In the genomic region with DNA sequence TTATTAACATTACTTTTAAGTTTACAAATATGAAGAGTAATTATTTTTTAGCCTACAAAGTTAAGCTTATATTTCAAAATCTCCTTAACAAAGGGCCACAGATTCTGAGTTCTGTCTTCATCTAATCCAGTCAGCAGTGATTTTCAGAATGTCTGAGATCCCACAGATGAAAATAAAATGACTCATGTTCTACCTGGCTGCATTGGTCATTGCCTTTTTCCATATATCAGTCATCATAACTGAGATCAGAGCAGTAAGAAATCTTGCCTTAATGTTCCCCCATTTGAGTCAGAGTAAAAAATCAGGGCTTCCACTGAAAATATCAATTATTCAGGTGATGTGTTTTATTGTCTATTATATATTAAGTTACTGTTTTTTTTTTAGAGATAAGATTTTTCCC, we compare ENCODE assay signal across 16 cellular contexts.
A peak's percentile ranks its signal among the peaks of the same experiment; 100 is the strongest.
DNase-seq lines count a peak whose midpoint lies in the region; ATAC-seq, FAIRE-seq and TF ChIP-seq lines count a peak whose summit lies in the region.
"Had no signal": no experiment of that assay in that cellular context is flagged by ENCODE, and none has a peak within 500 bp of the region (broad histone marks: within the 10 kb centered on the region; RNA-seq: fewer than 3 reads in every experiment).

No MANE protein-coding gene starts in this region.

- no peaks in the 10 kb centered on the region for H3K4me1 ChIP-seq in esophagus muscularis mucosa

- no peak overlapping the region for H3K4me3 ChIP-seq in esophagus muscularis mucosa
- H3K4me3 ChIP-seq: coronary artery had no signal

- POLR2A ChIA-PET in GM10248 (lab: Yijun Ruan, JAX): no interaction called here
- POLR2A ChIA-PET in naive thymus-derived CD8-positive, alpha-beta T cell (lab: Charles Lee): no interaction called here

- DNase-seq in GM10248 (ENCODE audit: extremely low spot score) (peak; percentile 25), GM19239 (ENCODE audit: insufficient read length, low spot score) (no peak), esophagus muscularis mucosa (ENCODE audit: extremely low spot score) (no peak)
- no peak for DNase-seq in activated CD8-positive, alpha-beta memory T cell treated with anti-CD3 and anti-CD28 coated beads, Interleukin-2, amount 50 U/mL, for 48 hours
- DNase-seq in naive thymus-derived CD8-positive, alpha-beta T cell: no peak
- DNase-seq: amniotic stem cell, IMR-90, mesendoderm, NCI-H146, NCI-H748 treated with DMSO at 0.1 percent for 48 hours, Right ventricle myocardium superior had no signal

- no peaks in the 10 kb centered on the region for H3K36me3 Mint-ChIP-seq in naive thymus-derived CD8-positive, alpha-beta T cell

- H3K9me3 ChIP-seq in esophagus muscularis mucosa: peaks cover 0 to 4% (median 0%) of the 10 kb centered on the region in 4 donors

- intact Hi-C loops in esophagus muscularis mucosa (cut with DNase I): no loop called here

- no peak overlapping the region for H3K27ac ChIP-seq in esophagus muscularis mucosa (replicated peaks in 1 of 4)
- H3K27ac ChIP-seq: coronary artery had no signal

- peaks cover 0 to 9% (median 0%) of the 10 kb centered on the region in 4 donors for H3K4me1 Mint-ChIP-seq in naive thymus-derived CD8-positive, alpha-beta T cell

- no peaks in the 10 kb centered on the region for H3K27me3 Mint-ChIP-seq in naive thymus-derived CD8-positive, alpha-beta T cell

- CTCF ChIA-PET in GM10248 (lab: Yijun Ruan, JAX): interaction anchor here (2.0 kb wide), 1 partner anchor 11 kb away, joined by 5 read pairs; no protein-coding TSS in a partner anchor

- no peak for TF ChIP-seq POLR2A in esophagus muscularis mucosa (IDR thresholded peaks at IDR 0.05; ENCODE audit: low read depth)

- H3K27ac Mint-ChIP-seq in naive thymus-derived CD8-positive, alpha-beta T cell: no peak overlapping the region

- no peaks in the 10 kb centered on the region for H3K27me3 ChIP-seq in esophagus muscularis mucosa

- FAIRE-seq in GM19239 (lab: Jason Lieb, UNC): peak; percentile 77
- FAIRE-seq: D721Med had no signal

- ATAC-seq in HG02623 (IDR thresholded peaks at IDR 0.05; ENCODE audit: unreplicated experiment) (peak; percentile 39), HG03439 (IDR thresholded peaks at IDR 0.05; ENCODE audit: unreplicated experiment) (peak; percentile 71), SK-N-SH treated with all-trans-retinoic acid at 6 μM for 48 hours (no peak)
- ATAC-seq in naive thymus-derived CD8-positive, alpha-beta T cell: no peak

- TF ChIP-seq EP300 in esophagus muscularis mucosa (IDR thresholded peaks at IDR 0.05): no peak

- H3K36me3 ChIP-seq in esophagus muscularis mucosa: no peaks in the 10 kb centered on the region

- TF ChIP-seq CTCF in GM10248 (IDR thresholded peaks at IDR 0.05; ENCODE audit: control extremely low read depth, extremely low read depth, low read depth, missing control alignments): no peak
- no peak for TF ChIP-seq CTCF in esophagus muscularis mucosa (IDR thresholded peaks at IDR 0.05)

- no peak overlapping the region for H3K4me3 Mint-ChIP-seq in naive thymus-derived CD8-positive, alpha-beta T cell

- peaks cover 0 to 10% (median 0%) of the 10 kb centered on the region in 9 donors for H3K9me3 Mint-ChIP-seq in naive thymus-derived CD8-positive, alpha-beta T cell

TF ChIP-seq in SK-N-SH treated with all-trans-retinoic acid at 6 μM for 48 hours, 23 proteins besides CTCF, POLR2A, EP300 and RAD21:
- TF ChIP-seq SNAI2 (CRISPR knock-in tag; IDR thresholded peaks at IDR 0.05): no peak
- TF ChIP-seq, protein P1, sequence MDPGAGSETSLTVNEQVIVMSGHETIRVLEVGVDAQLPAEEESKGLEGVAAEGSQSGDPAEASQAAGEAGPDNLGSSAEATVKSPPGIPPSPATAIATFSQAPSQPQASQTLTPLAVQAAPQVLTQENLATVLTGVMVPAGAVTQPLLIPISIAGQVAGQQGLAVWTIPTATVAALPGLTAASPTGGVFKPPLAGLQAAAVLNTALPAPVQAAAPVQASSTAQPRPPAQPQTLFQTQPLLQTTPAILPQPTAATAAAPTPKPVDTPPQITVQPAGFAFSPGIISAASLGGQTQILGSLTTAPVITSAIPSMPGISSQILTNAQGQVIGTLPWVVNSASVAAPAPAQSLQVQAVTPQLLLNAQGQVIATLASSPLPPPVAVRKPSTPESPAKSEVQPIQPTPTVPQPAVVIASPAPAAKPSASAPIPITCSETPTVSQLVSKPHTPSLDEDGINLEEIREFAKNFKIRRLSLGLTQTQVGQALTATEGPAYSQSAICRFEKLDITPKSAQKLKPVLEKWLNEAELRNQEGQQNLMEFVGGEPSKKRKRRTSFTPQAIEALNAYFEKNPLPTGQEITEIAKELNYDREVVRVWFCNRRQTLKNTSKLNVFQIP (CRISPR knock-in tag; IDR thresholded peaks at IDR 0.05; ENCODE audit: borderline replicate concordance, low read depth): no peak
- TF ChIP-seq, protein P2, sequence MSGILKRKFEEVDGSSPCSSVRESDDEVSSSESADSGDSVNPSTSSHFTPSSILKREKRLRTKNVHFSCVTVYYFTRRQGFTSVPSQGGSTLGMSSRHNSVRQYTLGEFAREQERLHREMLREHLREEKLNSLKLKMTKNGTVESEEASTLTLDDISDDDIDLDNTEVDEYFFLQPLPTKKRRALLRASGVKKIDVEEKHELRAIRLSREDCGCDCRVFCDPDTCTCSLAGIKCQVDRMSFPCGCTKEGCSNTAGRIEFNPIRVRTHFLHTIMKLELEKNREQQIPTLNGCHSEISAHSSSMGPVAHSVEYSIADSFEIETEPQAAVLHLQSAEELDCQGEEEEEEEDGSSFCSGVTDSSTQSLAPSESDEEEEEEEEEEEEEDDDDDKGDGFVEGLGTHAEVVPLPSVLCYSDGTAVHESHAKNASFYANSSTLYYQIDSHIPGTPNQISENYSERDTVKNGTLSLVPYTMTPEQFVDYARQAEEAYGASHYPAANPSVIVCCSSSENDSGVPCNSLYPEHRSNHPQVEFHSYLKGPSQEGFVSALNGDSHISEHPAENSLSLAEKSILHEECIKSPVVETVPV (CRISPR knock-in tag; IDR thresholded peaks at IDR 0.05): no peak
- TF ChIP-seq TOX (CRISPR knock-in tag; IDR thresholded peaks at IDR 0.05; ENCODE audit: borderline replicate concordance): no peak
- TF ChIP-seq RARB (CRISPR knock-in tag; IDR thresholded peaks at IDR 0.05): no peak
- no peak for TF ChIP-seq ZFP30 (CRISPR knock-in tag; IDR thresholded peaks at IDR 0.05)
- TF ChIP-seq, protein P3, sequence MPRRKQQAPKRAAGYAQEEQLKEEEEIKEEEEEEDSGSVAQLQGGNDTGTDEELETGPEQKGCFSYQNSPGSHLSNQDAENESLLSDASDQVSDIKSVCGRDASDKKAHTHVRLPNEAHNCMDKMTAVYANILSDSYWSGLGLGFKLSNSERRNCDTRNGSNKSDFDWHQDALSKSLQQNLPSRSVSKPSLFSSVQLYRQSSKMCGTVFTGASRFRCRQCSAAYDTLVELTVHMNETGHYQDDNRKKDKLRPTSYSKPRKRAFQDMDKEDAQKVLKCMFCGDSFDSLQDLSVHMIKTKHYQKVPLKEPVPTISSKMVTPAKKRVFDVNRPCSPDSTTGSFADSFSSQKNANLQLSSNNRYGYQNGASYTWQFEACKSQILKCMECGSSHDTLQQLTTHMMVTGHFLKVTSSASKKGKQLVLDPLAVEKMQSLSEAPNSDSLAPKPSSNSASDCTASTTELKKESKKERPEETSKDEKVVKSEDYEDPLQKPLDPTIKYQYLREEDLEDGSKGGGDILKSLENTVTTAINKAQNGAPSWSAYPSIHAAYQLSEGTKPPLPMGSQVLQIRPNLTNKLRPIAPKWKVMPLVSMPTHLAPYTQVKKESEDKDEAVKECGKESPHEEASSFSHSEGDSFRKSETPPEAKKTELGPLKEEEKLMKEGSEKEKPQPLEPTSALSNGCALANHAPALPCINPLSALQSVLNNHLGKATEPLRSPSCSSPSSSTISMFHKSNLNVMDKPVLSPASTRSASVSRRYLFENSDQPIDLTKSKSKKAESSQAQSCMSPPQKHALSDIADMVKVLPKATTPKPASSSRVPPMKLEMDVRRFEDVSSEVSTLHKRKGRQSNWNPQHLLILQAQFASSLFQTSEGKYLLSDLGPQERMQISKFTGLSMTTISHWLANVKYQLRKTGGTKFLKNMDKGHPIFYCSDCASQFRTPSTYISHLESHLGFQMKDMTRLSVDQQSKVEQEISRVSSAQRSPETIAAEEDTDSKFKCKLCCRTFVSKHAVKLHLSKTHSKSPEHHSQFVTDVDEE (CRISPR knock-in tag; IDR thresholded peaks at IDR 0.05): no peak
- TF ChIP-seq ZNF70 (CRISPR knock-in tag; IDR thresholded peaks at IDR 0.05): no peak
- TF ChIP-seq, protein P4, sequence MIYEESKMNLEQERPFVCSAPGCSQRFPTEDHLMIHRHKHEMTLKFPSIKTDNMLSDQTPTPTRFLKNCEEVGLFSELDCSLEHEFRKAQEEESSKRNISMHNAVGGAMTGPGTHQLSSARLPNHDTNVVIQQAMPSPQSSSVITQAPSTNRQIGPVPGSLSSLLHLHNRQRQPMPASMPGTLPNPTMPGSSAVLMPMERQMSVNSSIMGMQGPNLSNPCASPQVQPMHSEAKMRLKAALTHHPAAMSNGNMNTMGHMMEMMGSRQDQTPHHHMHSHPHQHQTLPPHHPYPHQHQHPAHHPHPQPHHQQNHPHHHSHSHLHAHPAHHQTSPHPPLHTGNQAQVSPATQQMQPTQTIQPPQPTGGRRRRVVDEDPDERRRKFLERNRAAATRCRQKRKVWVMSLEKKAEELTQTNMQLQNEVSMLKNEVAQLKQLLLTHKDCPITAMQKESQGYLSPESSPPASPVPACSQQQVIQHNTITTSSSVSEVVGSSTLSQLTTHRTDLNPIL (CRISPR knock-in tag; IDR thresholded peaks at IDR 0.05; ENCODE audit: low read depth): no peak
- TF ChIP-seq ZNF565 (CRISPR knock-in tag; conservative IDR thresholded peaks at IDR 0.05; ENCODE audit: low read depth): no peak
- TF ChIP-seq ARNTL (CRISPR knock-in tag; IDR thresholded peaks at IDR 0.05; ENCODE audit: borderline replicate concordance, low read depth): no peak
- no peak for TF ChIP-seq ZFP3 (CRISPR knock-in tag; IDR thresholded peaks at IDR 0.05)

Comparison
In these comparisons a context has a peak if more than half of its experiments do, and no peak if none do; other contexts are left out.
1. ATAC-seq: peak in HG02623 (single experiment) and HG03439 (single experiment); none in naive thymus-derived CD8-positive, alpha-beta T cell (0 of 2) and SK-N-SH treated with all-trans-retinoic acid at 6 μM for 48 hours (single experiment).